ENCODE assay signal across 8 cellular contexts in the genomic region with DNA sequence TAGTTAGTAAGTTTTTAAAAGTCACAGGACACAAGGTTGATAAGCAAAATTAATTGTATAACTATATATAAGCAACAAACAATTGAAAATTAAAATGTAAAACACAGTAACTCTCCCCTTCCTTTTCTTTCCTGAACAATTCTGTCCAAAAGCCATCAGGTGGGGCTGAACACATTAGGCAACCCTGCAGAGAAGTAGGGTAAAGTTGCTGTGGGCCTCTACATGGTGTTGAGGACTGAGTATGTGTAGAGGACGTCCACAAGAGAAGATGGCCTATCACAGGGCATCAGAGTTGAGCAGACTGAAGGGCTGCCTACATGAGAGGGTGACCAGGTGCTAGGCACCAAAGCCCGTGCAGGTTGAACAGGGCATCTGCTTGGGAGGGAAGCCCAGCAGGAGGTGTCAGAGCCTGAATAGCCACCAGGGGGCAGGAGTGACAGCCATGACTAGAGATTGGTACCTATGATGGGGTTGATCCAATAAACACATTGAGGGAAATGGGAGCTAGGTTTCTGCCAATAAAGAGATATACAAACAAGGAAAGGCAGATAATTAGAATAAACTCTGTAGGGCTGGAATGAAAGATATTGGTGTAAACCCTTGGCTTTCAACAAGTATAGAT.
DNase-seq lines count a peak whose midpoint lies in the region; ATAC-seq and TF ChIP-seq lines count a peak whose summit lies in the region.

No MANE protein-coding gene starts in this region.

- H3K4me1 Mint-ChIP-seq in CD4-positive, alpha-beta T cell (ENCODE audit: low read depth), result no peaks in the 10 kb centered on the region
- no peaks in the 10 kb centered on the region for H3K4me1 Mint-ChIP-seq in activated T-cell treated with anti-CD3 and anti-CD28 coated beads, Interleukin-2, amount 50 U/mL, for 4 hours (ENCODE audit: low read depth)

- no peaks in the 10 kb centered on the region for H3K27me3 ChIP-seq in CD4-positive, alpha-beta T cell (ENCODE audit: control insufficient read depth, insufficient read depth, low read length)
- H3K27me3 ChIP-seq in OCI-LY1 (ENCODE audit: insufficient read depth, low read length), result no peaks in the 10 kb centered on the region
- H3K27me3 ChIP-seq in stomach, result no peaks in the 10 kb centered on the region

- ATAC-seq in CD4-positive, alpha-beta T cell (ENCODE audit: poor library complexity), result no peak
- peak in 1 of 2 donors; percentile 43 for ATAC-seq in activated T-cell treated with anti-CD3 and anti-CD28 coated beads, Interleukin-2, amount 50 U/mL, for 4 hours
- no peak for ATAC-seq in GM19324 (IDR thresholded peaks at IDR 0.05; ENCODE audit: low FRiP score, unreplicated experiment)

- no peaks in the 10 kb centered on the region for H3K36me3 Mint-ChIP-seq in CD4-positive, alpha-beta T cell (ENCODE audit: low read depth)
- no peaks in the 10 kb centered on the region for H3K36me3 Mint-ChIP-seq in activated T-cell treated with anti-CD3 and anti-CD28 coated beads, Interleukin-2, amount 50 U/mL, for 4 hours (ENCODE audit: insufficient read depth)

- 49 to 61% (median 49%) methylated on average over 2 of the region's 2 CpGs for WGBS in stomach, 5 donors

- no peak overlapping the region for H3K27ac ChIP-seq in CD4-positive, alpha-beta T cell (ENCODE audit: low read depth, low read length)
- no peak overlapping the region for H3K27ac ChIP-seq in OCI-LY1 (ENCODE audit: low read depth, low read length, poor library complexity, severe bottlenecking)
- no peak overlapping the region for H3K27ac ChIP-seq in stomach

- no peak overlapping the region for H2AFZ ChIP-seq in OCI-LY1 (ENCODE audit: low read length)

- no peaks in the 10 kb centered on the region for H3K9me2 ChIP-seq in OCI-LY1 (ENCODE audit: low read depth, low read length)

- H3K9me3 ChIP-seq in CD4-positive, alpha-beta T cell (ENCODE audit: control insufficient read depth, low read length), result no peaks in the 10 kb centered on the region
- no peaks in the 10 kb centered on the region for H3K9me3 ChIP-seq in OCI-LY1 (ENCODE audit: low read length)
- peaks cover 0 to 24% (median 19%) of the 10 kb centered on the region in 4 donors for H3K9me3 ChIP-seq in stomach

- no peak overlapping the region for H3K27ac Mint-ChIP-seq in CD4-positive, alpha-beta T cell

- peaks cover 23% of the 10 kb centered on the region for H3K27me3 Mint-ChIP-seq in CD4-positive, alpha-beta T cell
- H3K27me3 Mint-ChIP-seq in activated T-cell treated with anti-CD3 and anti-CD28 coated beads, Interleukin-2, amount 50 U/mL, for 4 hours (ENCODE audit: low read depth), result peaks cover 8% of the 10 kb centered on the region

- DNase-seq in CD4-positive, alpha-beta T cell, result peak; percentile 6 to 48 (median 21)
- DNase-seq in H4 (ENCODE audit: low spot score) (peak; percentile 11), iPS-NIHi7 (ENCODE audit: extremely low spot score) (peak; percentile 64), stomach (no peak)
- peak; percentile 28 for DNase-seq in activated T-cell treated with anti-CD3 and anti-CD28 coated beads, Interleukin-2, amount 50 U/mL, for 4 hours
- peak; percentile 12 to 14 for DNase-seq in stimulated activated CD8-positive, alpha-beta memory T cell treated with anti-CD3 and anti-CD28 coated beads, Interleukin-7, amount 100 ng/mL, for 1 hour (ENCODE audit: low read depth in 2 of 2)

- TF ChIP-seq POLR2A in stomach (IDR thresholded peaks at IDR 0.05), result no peak

- no peak for TF ChIP-seq EP300 in stomach (IDR thresholded peaks at IDR 0.05)

- no peak overlapping the region for H3K4me2 ChIP-seq in OCI-LY1 (ENCODE audit: low read length)

- CTCF ChIA-PET in CD4-positive, alpha-beta T cell (lab: Charles Lee), result no interaction called here

- H3F3A ChIP-seq in OCI-LY1 (ENCODE audit: insufficient read depth, low read length), result no peaks in the 10 kb centered on the region

- no peaks in the 10 kb centered on the region for H3K4me1 ChIP-seq in OCI-LY1 (ENCODE audit: insufficient read depth, low read length, severe bottlenecking)
- no peaks in the 10 kb centered on the region for H3K4me1 ChIP-seq in stomach

- no peak overlapping the region for H3K4me3 Mint-ChIP-seq in CD4-positive, alpha-beta T cell
- H3K4me3 Mint-ChIP-seq in activated T-cell treated with anti-CD3 and anti-CD28 coated beads, Interleukin-2, amount 50 U/mL, for 4 hours, result no peak overlapping the region

- H3K9me3 Mint-ChIP-seq in CD4-positive, alpha-beta T cell, result peaks cover 7% of the 10 kb centered on the region
- H3K9me3 Mint-ChIP-seq in activated T-cell treated with anti-CD3 and anti-CD28 coated beads, Interleukin-2, amount 50 U/mL, for 4 hours, result no peaks in the 10 kb centered on the region

- H3K4me3 ChIP-seq in OCI-LY1 (ENCODE audit: low read depth, low read length, poor library complexity, severe bottlenecking) (no peak overlapping the region), stomach (no peak overlapping the region)

- H4K20me1 ChIP-seq in OCI-LY1 (ENCODE audit: insufficient read depth, low read length), result no peaks in the 10 kb centered on the region

- no peaks in the 10 kb centered on the region for H3K79me2 ChIP-seq in OCI-LY1 (ENCODE audit: insufficient read depth, low read length)

- peak; percentile 44 for TF ChIP-seq CTCF in CD4-positive, alpha-beta T cell (IDR thresholded peaks at IDR 0.05)
- TF ChIP-seq CTCF in OCI-LY1 (IDR thresholded peaks at IDR 0.05; ENCODE audit: low read length), result peak; percentile 77
- TF ChIP-seq CTCF in stomach (IDR thresholded peaks at IDR 0.05), result peak in 3 of 7 experiments; percentile 13 to 28 (median 13)

- H3K9ac ChIP-seq in OCI-LY1 (ENCODE audit: low read length), result no peak overlapping the region

- intact Hi-C loops in CD4-positive, alpha-beta T cell (cut with DNase I, micrococcal nuclease), result loop anchor here in 1 of 2 experiments (10.0 kb wide), 1 partner anchor 833 kb away; no protein-coding TSS in a partner anchor
- intact Hi-C loops in stomach (cut with DNase I; ENCODE audit: low total_unique reads), result no loop called here

- H3K36me3 ChIP-seq in OCI-LY1 (ENCODE audit: insufficient read depth, low read length) (no peaks in the 10 kb centered on the region), stomach (no peaks in the 10 kb centered on the region)

- POLR2A ChIA-PET in CD4-positive, alpha-beta T cell (lab: Charles Lee), result no interaction called here
